In the genomic region with DNA sequence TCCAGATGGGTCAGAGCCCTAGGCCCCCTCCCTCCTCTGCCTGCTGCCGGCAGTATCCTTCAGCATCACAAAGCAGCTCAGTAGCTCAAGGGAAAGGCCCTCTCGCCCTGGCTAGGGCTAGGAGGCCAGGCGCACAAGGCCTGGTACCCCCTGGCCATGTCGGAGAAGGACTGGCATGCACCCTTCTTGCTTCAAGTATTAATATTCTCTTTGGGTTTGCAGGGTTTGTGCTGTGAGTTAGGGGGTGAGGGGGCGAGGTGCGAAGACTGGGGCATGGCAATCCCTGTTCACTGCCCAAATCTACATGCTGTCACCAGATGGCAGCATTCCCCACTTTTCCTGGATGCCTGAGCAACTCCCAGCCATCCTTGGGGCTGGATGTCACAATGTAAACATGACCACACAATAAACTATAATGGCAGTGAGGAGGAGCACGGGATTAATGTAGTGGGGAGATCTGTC, we compare ENCODE assay signal across 9 cellular contexts.
DNase-seq lines count a peak whose midpoint lies in the region; ATAC-seq and TF ChIP-seq lines count a peak whose summit lies in the region.
"Had no signal": no experiment of that assay in that cellular context is flagged by ENCODE, and none has a peak within 500 bp of the region (broad histone marks: within the 10 kb centered on the region; RNA-seq: fewer than 3 reads in every experiment).

No MANE protein-coding gene starts in this region.

- H3K27ac ChIP-seq in CD4-positive, alpha-beta T cell (ENCODE audit: low read depth, low read length), result no peak overlapping the region

- no peak overlapping the region for H3K4me3 Mint-ChIP-seq in CD4-positive, alpha-beta T cell
- H3K4me3 Mint-ChIP-seq in type B pancreatic cell, result no peak overlapping the region
- no peak overlapping the region for H3K4me3 Mint-ChIP-seq in activated T-helper 1 cell treated with anti-CD3 and anti-CD28 coated beads, Interleukin-12 subunit alpha, Interleukin-12 subunit beta, Interleukin-2, Interleukin-4 antibody, amounts not matched to agents 30 ng/mL and 10 ng/mL and 1 ng/mL, durations not matched to agents 14 hours and 24 hours and 36 hours
- H3K4me3 Mint-ChIP-seq: T-helper 1 cell treated with Interleukin-12 subunit alpha and Interleukin-12 subunit beta and Interleukin-4 antibody, amounts not matched to agents 30 μg/mL and 1 μg/mL, for 36 hours had no signal

- no peak overlapping the region for H3K4me3 ChIP-seq in cardiac fibroblast (replicated peaks in 1 of 2; ENCODE audit: low read depth in 2 of 2, low read length in 2 of 2)

- POLR2A ChIA-PET in CD4-positive, alpha-beta T cell (lab: Charles Lee), result no interaction called here

- H3K27me3 ChIP-seq in CD4-positive, alpha-beta T cell (ENCODE audit: control insufficient read depth, insufficient read depth, low read length), result no peaks in the 10 kb centered on the region

- CTCF ChIA-PET in CD4-positive, alpha-beta T cell (lab: Charles Lee), result interaction anchor here (2.3 kb wide), 1 partner anchor 88 kb away, joined by 7 read pairs; no protein-coding TSS in a partner anchor

- no peaks in the 10 kb centered on the region for H3K9me3 ChIP-seq in CD4-positive, alpha-beta T cell (ENCODE audit: control insufficient read depth, low read length)

- intact Hi-C loops in CD4-positive, alpha-beta T cell (cut with DNase I, micrococcal nuclease), result loop anchor here in 1 of 2 experiments (1.0 kb wide), 1 partner anchor 88 kb away; no protein-coding TSS in a partner anchor
- intact Hi-C loops in activated T-helper 1 cell treated with anti-CD3 and anti-CD28 coated beads, Interleukin-12 subunit alpha, Interleukin-12 subunit beta, Interleukin-2, Interleukin-4 antibody, amounts not matched to agents 30 ng/mL and 10 ng/mL and 1 ng/mL, durations not matched to agents 14 hours and 24 hours and 36 hours (cut with micrococcal nuclease), result no loop called here

- no peaks in the 10 kb centered on the region for H3K27me3 Mint-ChIP-seq in CD4-positive, alpha-beta T cell
- H3K27me3 Mint-ChIP-seq in type B pancreatic cell, result no peaks in the 10 kb centered on the region
- H3K27me3 Mint-ChIP-seq in activated T-helper 1 cell treated with anti-CD3 and anti-CD28 coated beads, Interleukin-12 subunit alpha, Interleukin-12 subunit beta, Interleukin-2, Interleukin-4 antibody, amounts not matched to agents 30 ng/mL and 10 ng/mL and 1 ng/mL, durations not matched to agents 14 hours and 24 hours and 36 hours (ENCODE audit: insufficient read depth), result peaks cover 2% of the 10 kb centered on the region

- H3K27ac Mint-ChIP-seq in CD4-positive, alpha-beta T cell, result no peak overlapping the region
- H3K27ac Mint-ChIP-seq in type B pancreatic cell, result peak overlapping the region; percentile 50
- H3K27ac Mint-ChIP-seq in activated T-helper 1 cell treated with anti-CD3 and anti-CD28 coated beads, Interleukin-12 subunit alpha, Interleukin-12 subunit beta, Interleukin-2, Interleukin-4 antibody, amounts not matched to agents 30 ng/mL and 10 ng/mL and 1 ng/mL, durations not matched to agents 14 hours and 24 hours and 36 hours, result no peak overlapping the region
- H3K27ac Mint-ChIP-seq: T-helper 1 cell treated with Interleukin-12 subunit alpha and Interleukin-12 subunit beta and Interleukin-4 antibody, amounts not matched to agents 30 μg/mL and 1 μg/mL, for 36 hours had no signal

- peak; percentile 26 for TF ChIP-seq CTCF in CD4-positive, alpha-beta T cell (IDR thresholded peaks at IDR 0.05)
- TF ChIP-seq CTCF in cardiac fibroblast (IDR thresholded peaks at IDR 0.05; ENCODE audit: low read depth, low read length) (peak; percentile 69), type B pancreatic cell (conservative IDR thresholded peaks at IDR 0.05) (peak; percentile 85)

- DNase-seq in CD4-positive, alpha-beta T cell, result no peak
- DNase-seq in H4 (ENCODE audit: low spot score) (peak; percentile 84), NCI-H774 (lab: John Stamatoyannopoulos, UW) (peak; percentile 12), cardiac fibroblast (ENCODE audit: low read depth in 2 of 2) (peak; percentile 82), kidney tubule cell (ENCODE audit: low spot score) (peak; percentile 73), type B pancreatic cell (ENCODE audit: extremely low spot score, unreplicated experiment) (no peak)
- DNase-seq in activated T-helper 1 cell treated with anti-CD3 and anti-CD28 coated beads, Interleukin-12 subunit alpha, Interleukin-12 subunit beta, Interleukin-2, Interleukin-4 antibody, amounts not matched to agents 30 ng/mL and 10 ng/mL and 1 ng/mL, durations not matched to agents 14 hours and 24 hours and 36 hours (ENCODE audit: low spot score), result no peak

- H3K9me3 Mint-ChIP-seq in CD4-positive, alpha-beta T cell, result no peaks in the 10 kb centered on the region
- H3K9me3 Mint-ChIP-seq in type B pancreatic cell, result no peaks in the 10 kb centered on the region
- H3K9me3 Mint-ChIP-seq in activated T-helper 1 cell treated with anti-CD3 and anti-CD28 coated beads, Interleukin-12 subunit alpha, Interleukin-12 subunit beta, Interleukin-2, Interleukin-4 antibody, amounts not matched to agents 30 ng/mL and 10 ng/mL and 1 ng/mL, durations not matched to agents 14 hours and 24 hours and 36 hours, result no peaks in the 10 kb centered on the region
- H3K9me3 Mint-ChIP-seq: T-helper 1 cell treated with Interleukin-12 subunit alpha and Interleukin-12 subunit beta and Interleukin-4 antibody, amounts not matched to agents 30 μg/mL and 1 μg/mL, for 36 hours had no signal

- H3K36me3 Mint-ChIP-seq in CD4-positive, alpha-beta T cell (ENCODE audit: low read depth), result peaks cover 4% of the 10 kb centered on the region
- peaks cover 4% of the 10 kb centered on the region for H3K36me3 Mint-ChIP-seq in type B pancreatic cell
- peaks cover 5% of the 10 kb centered on the region for H3K36me3 Mint-ChIP-seq in activated T-helper 1 cell treated with anti-CD3 and anti-CD28 coated beads, Interleukin-12 subunit alpha, Interleukin-12 subunit beta, Interleukin-2, Interleukin-4 antibody, amounts not matched to agents 30 ng/mL and 10 ng/mL and 1 ng/mL, durations not matched to agents 14 hours and 24 hours and 36 hours (ENCODE audit: low read depth)

- no peak for ATAC-seq in CD4-positive, alpha-beta T cell (ENCODE audit: poor library complexity)
- no peak for ATAC-seq in GM19351 (IDR thresholded peaks at IDR 0.05; ENCODE audit: unreplicated experiment)

- no peaks in the 10 kb centered on the region for H3K4me1 Mint-ChIP-seq in CD4-positive, alpha-beta T cell (ENCODE audit: low read depth)
- peaks cover 23% of the 10 kb centered on the region for H3K4me1 Mint-ChIP-seq in type B pancreatic cell (ENCODE audit: unreplicated experiment)
- peaks cover 5% of the 10 kb centered on the region for H3K4me1 Mint-ChIP-seq in activated T-helper 1 cell treated with anti-CD3 and anti-CD28 coated beads, Interleukin-12 subunit alpha, Interleukin-12 subunit beta, Interleukin-2, Interleukin-4 antibody, amounts not matched to agents 30 ng/mL and 10 ng/mL and 1 ng/mL, durations not matched to agents 14 hours and 24 hours and 36 hours (ENCODE audit: low read depth)

Comparison
In these comparisons a context has a peak if more than half of its experiments do, and no peak if none do; other contexts are left out.
1. DNase-seq: peak in H4 (single experiment), NCI-H774 (single experiment), cardiac fibroblast (2 of 2) and kidney tubule cell (single experiment); none in CD4-positive, alpha-beta T cell (0 of 10), type B pancreatic cell (single experiment) and activated T-helper 1 cell treated with anti-CD3 and anti-CD28 coated beads, Interleukin-12 subunit alpha, Interleukin-12 subunit beta, Interleukin-2, Interleukin-4 antibody, amounts not matched to agents 30 ng/mL and 10 ng/mL and 1 ng/mL, durations not matched to agents 14 hours and 24 hours and 36 hours (single experiment).
2. CTCF ChIP-seq: peak in every context shown above with its lines; median percentile 85 in type B pancreatic cell; 69 in cardiac fibroblast; 26 in CD4-positive, alpha-beta T cell.